ENCODE assay signal across 19 cellular contexts in genomic region chr9:10005206-10005605, GRCh38.
A peak's percentile ranks its signal among the peaks of the same experiment; 100 is the strongest.
DNase-seq lines count a peak whose midpoint lies in the region; ATAC-seq and TF ChIP-seq lines count a peak whose summit lies in the region.
"Had no signal": no experiment of that assay in that cellular context is flagged by ENCODE, and none has a peak within 500 bp of the region (broad histone marks: within the 10 kb centered on the region; RNA-seq: fewer than 3 reads in every experiment).

No MANE protein-coding gene starts in this region.

- no peaks in the 10 kb centered on the region for H4K20me1 ChIP-seq in neural progenitor cell (ENCODE audit: low read depth)
- H4K20me1 ChIP-seq: BLaER1 had no signal

- H3K27ac Mint-ChIP-seq in neural progenitor cell = no peak overlapping the region
- H3K27ac Mint-ChIP-seq: CD4-positive, alpha-beta memory T cell; HFFc6 had no signal

- no peaks in the 10 kb centered on the region for H3K9me3 ChIP-seq in neural progenitor cell (ENCODE audit: low read depth)
- H3K9me3 ChIP-seq: A549, BLaER1, SK-N-SH had no signal

- peaks cover 24% of the 10 kb centered on the region for H3K4me1 ChIP-seq in neural progenitor cell
- H3K4me1 ChIP-seq: A549, BLaER1 had no signal

- H3K4me3 ChIP-seq in neural progenitor cell = no peak overlapping the region
- H3K4me3 ChIP-seq: A549, BLaER1 had no signal

- H3K27ac ChIP-seq in neural progenitor cell = no peak overlapping the region
- H3K27ac ChIP-seq: A549, BLaER1, KMS-11 had no signal

- DNase-seq in DMS 273 treated with DMSO at 0.1 percent for 48 hours (lab: John Stamatoyannopoulos, UW) = peak; percentile 40
- peak; percentile 62 for DNase-seq in NCI-H446 treated with DMSO at 0.1 percent for 48 hours (lab: John Stamatoyannopoulos, UW)
- DNase-seq in amniotic epithelial cell (ENCODE audit: low read depth) = peak; percentile 12
- no peak for DNase-seq in neural progenitor cell (ENCODE audit: low spot score)
- no peak for DNase-seq in inferior parietal cortex (ENCODE audit: extremely low spot score)
- DNase-seq: CD4-positive, alpha-beta memory T cell; H7; HFFc6; NCI-H1417; NCI-H1930; NCI-H510A; NCI-H774; Right ventricle myocardium superior; SK-N-SH had no signal

- no peak overlapping the region for H3K4me3 Mint-ChIP-seq in neural progenitor cell
- H3K4me3 Mint-ChIP-seq: CD4-positive, alpha-beta memory T cell; HFFc6 had no signal

- H3K9ac ChIP-seq in neural progenitor cell = no peak overlapping the region
- H3K9ac ChIP-seq: BLaER1, KMS-11, SK-N-SH had no signal

- no peak overlapping the region for H3K4me2 ChIP-seq in neural progenitor cell
- H3K4me2 ChIP-seq: A549, BLaER1, KMS-11, SK-N-SH had no signal

- no peaks in the 10 kb centered on the region for H3K79me2 ChIP-seq in neural progenitor cell (ENCODE audit: low read depth)

- no peaks in the 10 kb centered on the region for H3K27me3 ChIP-seq in neural progenitor cell
- H3K27me3 ChIP-seq: BLaER1 had no signal

- H3F3A ChIP-seq in neural progenitor cell (ENCODE audit: low read depth) = peaks cover 9% of the 10 kb centered on the region

- H3K36me3 Mint-ChIP-seq in neural progenitor cell = no peaks in the 10 kb centered on the region
- H3K36me3 Mint-ChIP-seq: CD4-positive, alpha-beta memory T cell had no signal

- no peaks in the 10 kb centered on the region for H3K27me3 Mint-ChIP-seq in neural progenitor cell (ENCODE audit: insufficient read depth, low read depth)
- H3K27me3 Mint-ChIP-seq: CD4-positive, alpha-beta memory T cell had no signal

- no peak for ATAC-seq in GM19351 (IDR thresholded peaks at IDR 0.05; ENCODE audit: unreplicated experiment)
- no peak for ATAC-seq in GM18858 (IDR thresholded peaks at IDR 0.05; ENCODE audit: unreplicated experiment)
- ATAC-seq: A549 had no signal

- H2AFZ ChIP-seq in neural progenitor cell (replicated peaks) = peak overlapping the region; percentile 20

- no peak for TF ChIP-seq CTCF in neural progenitor cell (IDR thresholded peaks at IDR 0.05)

- H3K4me1 Mint-ChIP-seq in neural progenitor cell = peaks cover 9% of the 10 kb centered on the region
- H3K4me1 Mint-ChIP-seq: CD4-positive, alpha-beta memory T cell had no signal

- H3K9me3 Mint-ChIP-seq in neural progenitor cell = no peaks in the 10 kb centered on the region
- H3K9me3 Mint-ChIP-seq: HFFc6 had no signal

- H3K36me3 ChIP-seq in neural progenitor cell = no peaks in the 10 kb centered on the region
- H3K36me3 ChIP-seq: BLaER1 had no signal

Comparison
In these comparisons a context has a peak if more than half of its experiments do, and no peak if none do; other contexts are left out.
1. DNase-seq: peak in DMS 273 treated with DMSO at 0.1 percent for 48 hours (single experiment), NCI-H446 treated with DMSO at 0.1 percent for 48 hours (single experiment) and amniotic epithelial cell (single experiment); none in neural progenitor cell (single experiment) and inferior parietal cortex (single experiment).